Comparison of ENCODE assay signal across 1 cellular context in genomic region chr17:60677308-60678117, GRCh38.
TF ChIP-seq lines count a peak whose summit lies in the region.

Gene BCAS3 (plus strand): TSS chr17:60677851.

TF ChIP-seq in K562, 482 proteins besides CTCF, POLR2A, EP300 and RAD21 (continued from another document and continues in another):
- TF ChIP-seq MITF (IDR thresholded peaks at IDR 0.05): peak; percentile 49; the same call in 1 of the 2 replicates
- TF ChIP-seq CBFA2T2 (conservative IDR thresholded peaks at IDR 0.05): peak; percentile 14
- TF ChIP-seq TCF7L2 (IDR thresholded peaks at IDR 0.05; ENCODE audit: low read depth, low read length): 0 out of 2 replicates have a peak, but pooled peaks have one; percentile 17
- 0 out of 2 replicates have a peak, but pooled peaks have one; percentile 73 for TF ChIP-seq LARP7 (IDR thresholded peaks at IDR 0.05)
- no peak for TF ChIP-seq ZNF780A (CRISPR knock-in tag; IDR thresholded peaks at IDR 0.05)
- peak; percentile 56 to 72 for TF ChIP-seq FOXA3 (CRISPR knock-in tag; conservative IDR thresholded peaks at IDR 0.05 in 1 of 2, IDR thresholded peaks at IDR 0.05 in 1 of 2)
- TF ChIP-seq GABPA (tag; conservative IDR thresholded peaks at IDR 0.05; ENCODE audit: low read depth): peak; percentile 94
- TF ChIP-seq TRIM24 (IDR thresholded peaks at IDR 0.05): no peak
- TF ChIP-seq KDM5B (IDR thresholded peaks at IDR 0.05; ENCODE audit: insufficient replicate concordance, low read depth, low read length): peak; percentile 94
- no peak for TF ChIP-seq ZNF668 (CRISPR knock-in tag; IDR thresholded peaks at IDR 0.05)
- TF ChIP-seq SMAD1 (IDR thresholded peaks at IDR 0.05; ENCODE audit: low read depth, low read length, partially characterized antibody): no peak
- peak; percentile 71 for TF ChIP-seq NFIC (IDR thresholded peaks at IDR 0.05)
- TF ChIP-seq CEBPB (tag; IDR thresholded peaks at IDR 0.05): no peak
- TF ChIP-seq RBM25 (IDR thresholded peaks at IDR 0.05; ENCODE audit: low read depth, low read length, severe bottlenecking): peak; percentile 97
- TF ChIP-seq GTF2E2 (tag; IDR thresholded peaks at IDR 0.05): no peak
- TF ChIP-seq HDAC1 (IDR thresholded peaks at IDR 0.05): peak in 1 of 2 experiments; percentile 97; a peak in 3 of 4 replicates
- no peak for TF ChIP-seq E2F3 (CRISPR knock-in tag; IDR thresholded peaks at IDR 0.05)
- TF ChIP-seq SUPT5H (IDR thresholded peaks at IDR 0.05): peak; percentile 93
- TF ChIP-seq RBFOX2 (IDR thresholded peaks at IDR 0.05; ENCODE audit: low read depth, low read length): peak; percentile 88
- peak; percentile 69 to 95; a peak in 2 of 4 replicates for TF ChIP-seq SIN3A (IDR thresholded peaks at IDR 0.05; ENCODE audit: borderline replicate concordance in 2 of 2, control insufficient read depth in 1 of 2, low read depth in 2 of 2, low read length in 2 of 2)
- peak; percentile 57 for TF ChIP-seq PRDM10 (IDR thresholded peaks at IDR 0.05; ENCODE audit: partially characterized antibody)
- TF ChIP-seq L3MBTL2 (IDR thresholded peaks at IDR 0.05): peak; percentile 96
- no peak for TF ChIP-seq MAFK (IDR thresholded peaks at IDR 0.05; ENCODE audit: low read length)
- no peak for TF ChIP-seq FOXM1 (IDR thresholded peaks at IDR 0.05; ENCODE audit: low read depth)
- TF ChIP-seq FOXM1 (CRISPR knock-in tag; IDR thresholded peaks at IDR 0.05; ENCODE audit: low read depth): no peak
- TF ChIP-seq PHF21A (IDR thresholded peaks at IDR 0.05; ENCODE audit: borderline replicate concordance, low read depth): no peak
- peak; percentile 7 for TF ChIP-seq MXD1 (CRISPR knock-in tag; IDR thresholded peaks at IDR 0.05; ENCODE audit: borderline replicate concordance, poor library complexity, severe bottlenecking)
- no peak for TF ChIP-seq NR2F6 (CRISPR knock-in tag; IDR thresholded peaks at IDR 0.05)
- TF ChIP-seq SAFB2 (IDR thresholded peaks at IDR 0.05; ENCODE audit: borderline replicate concordance, low read depth, low read length, severe bottlenecking): no peak
- peak; percentile 83 for TF ChIP-seq HLTF (IDR thresholded peaks at IDR 0.05)
- no peak for TF ChIP-seq PRPF4 (IDR thresholded peaks at IDR 0.05; ENCODE audit: insufficient read depth, low read depth, low read length, poor library complexity, severe bottlenecking)
- no peak; the same call in 1 of the 2 replicates for TF ChIP-seq MTA1 (IDR thresholded peaks at IDR 0.05; ENCODE audit: borderline replicate concordance)
- no peak for TF ChIP-seq PATZ1 (CRISPR knock-in tag; IDR thresholded peaks at IDR 0.05; ENCODE audit: borderline replicate concordance)
- TF ChIP-seq BHLHE40 (IDR thresholded peaks at IDR 0.05; ENCODE audit: low read length): peak; percentile 95
- no peak for TF ChIP-seq COPS2 (conservative IDR thresholded peaks at IDR 0.05)
- peak; percentile 51; the same call in 1 of the 2 replicates for TF ChIP-seq FOXK1 (CRISPR knock-in tag; IDR thresholded peaks at IDR 0.05; ENCODE audit: borderline replicate concordance)
- peak; percentile 91 to 93 for TF ChIP-seq E2F6 (IDR thresholded peaks at IDR 0.05; ENCODE audit: borderline replicate concordance in 1 of 2, extremely low read depth in 1 of 2, insufficient read depth in 1 of 2, insufficient read length in 1 of 2, low read depth in 1 of 2, low read length in 1 of 2, poor library complexity in 1 of 2, severe bottlenecking in 1 of 2)
- TF ChIP-seq ZBTB11 (CRISPR knock-in tag; IDR thresholded peaks at IDR 0.05): peak in 1 of 3 experiments; percentile 94; a peak in 2 of 6 replicates
- no peak for TF ChIP-seq ZKSCAN1 (IDR thresholded peaks at IDR 0.05; ENCODE audit: low read depth, low read length)
- TF ChIP-seq SAP30 (IDR thresholded peaks at IDR 0.05; ENCODE audit: borderline replicate concordance, insufficient read depth, low read depth, low read length, poor library complexity, severe bottlenecking): peak; percentile 96
- TF ChIP-seq FOS (IDR thresholded peaks at IDR 0.05; ENCODE audit: extremely low read depth, insufficient read length): peak; percentile 99
- TF ChIP-seq ZNF639 (CRISPR knock-in tag; conservative IDR thresholded peaks at IDR 0.05 in 1 of 2, IDR thresholded peaks at IDR 0.05 in 1 of 2): peak in 1 of 2 experiments; percentile 10; a peak in 1 of 4 replicates
- TF ChIP-seq HNRNPUL1 (IDR thresholded peaks at IDR 0.05; ENCODE audit: low read length): no peak
- 0 out of 2 replicates have a peak, but pooled peaks have one; percentile 27 for TF ChIP-seq PHB2 (IDR thresholded peaks at IDR 0.05; ENCODE audit: low read depth)
- no peak; the same call in 1 of the 2 replicates for TF ChIP-seq RFX1 (IDR thresholded peaks at IDR 0.05)
- TF ChIP-seq SPI1 (IDR thresholded peaks at IDR 0.05; ENCODE audit: borderline replicate concordance, low read depth, low read length): peak; percentile 60; the same call in 1 of the 2 replicates
- 0 out of 2 replicates have a peak, but pooled peaks have one; percentile 55 for TF ChIP-seq ZBTB43 (CRISPR knock-in tag; IDR thresholded peaks at IDR 0.05)
- TF ChIP-seq MAFF (IDR thresholded peaks at IDR 0.05; ENCODE audit: low read length): peak; percentile 12; the same call in 1 of the 2 replicates
- TF ChIP-seq TAF7 (tag; IDR thresholded peaks at IDR 0.05): 0 out of 2 replicates have a peak, but pooled peaks have one; percentile 43
- TF ChIP-seq TCF15 (CRISPR knock-in tag; IDR thresholded peaks at IDR 0.05): no peak
- peak; percentile 76; the same call in 1 of the 2 replicates for TF ChIP-seq E2F1 (CRISPR knock-in tag; IDR thresholded peaks at IDR 0.05)
- no peak for TF ChIP-seq RHOXF2B (CRISPR knock-in tag; conservative IDR thresholded peaks at IDR 0.05)
